Comparison of ENCODE assay signal across 8 cellular contexts in genomic region chrX:154428176-154429171, GRCh38. TPM values are rescaled to one million over a fixed set of nuclear protein-coding genes. Genes with fewer than 3 reads are reported as not detected.
DNase-seq lines count a peak whose midpoint lies in the region; ATAC-seq, FAIRE-seq and TF ChIP-seq lines count a peak whose summit lies in the region.

A gene with protein sequence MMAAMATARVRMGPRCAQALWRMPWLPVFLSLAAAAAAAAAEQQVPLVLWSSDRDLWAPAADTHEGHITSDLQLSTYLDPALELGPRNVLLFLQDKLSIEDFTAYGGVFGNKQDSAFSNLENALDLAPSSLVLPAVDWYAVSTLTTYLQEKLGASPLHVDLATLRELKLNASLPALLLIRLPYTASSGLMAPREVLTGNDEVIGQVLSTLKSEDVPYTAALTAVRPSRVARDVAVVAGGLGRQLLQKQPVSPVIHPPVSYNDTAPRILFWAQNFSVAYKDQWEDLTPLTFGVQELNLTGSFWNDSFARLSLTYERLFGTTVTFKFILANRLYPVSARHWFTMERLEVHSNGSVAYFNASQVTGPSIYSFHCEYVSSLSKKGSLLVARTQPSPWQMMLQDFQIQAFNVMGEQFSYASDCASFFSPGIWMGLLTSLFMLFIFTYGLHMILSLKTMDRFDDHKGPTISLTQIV (plus strand): TSS chrX:154428677. CDS start chrX:154428693, 16 bp downstream.

- H3K36me3 ChIP-seq in BE2C (0 out of 2 replicates have a peak, but pooled peaks cover 7% of the 10 kb centered on the region), left lung (peaks cover 0 to 18% of the 10 kb centered on the region in 2 donors)

- peak; percentile 94 for DNase-seq in BE2C
- peak; percentile 84 for DNase-seq in GM19239 (ENCODE audit: insufficient read length, low spot score)
- DNase-seq in NCI-H526 treated with DMSO at 0.1 percent for 48 hours (lab: John Stamatoyannopoulos, UW), result peak; percentile 97
- DNase-seq in activated CD4-positive, alpha-beta T cell treated with anti-CD3 and anti-CD28 coated beads, Interleukin-2, amount 50 U/mL, for 1 hour, result peak; percentile 81
- DNase-seq in dedifferentiated amniotic fluid mesenchymal stem cell (ENCODE audit: extremely low spot score), result peak; percentile 87
- DNase-seq in left lung, result peak; percentile 93 to 94
- DNase-seq in stimulated activated CD4-positive, alpha-beta T cell treated with anti-CD3 and anti-CD28 coated beads, Interleukin-2, amount 100 ng/mL, for 48 hours, result peak; percentile 77 to 80

- ATAC-seq in HG03457 (IDR thresholded peaks at IDR 0.05; ENCODE audit: unreplicated experiment), result peak; percentile 90
- ATAC-seq in left lung, result peak; percentile 97

- peak within 1 kb of the TSS; percentile 73 to 85 for H3K27ac ChIP-seq in left lung

- H3K9me3 ChIP-seq in BE2C (no peaks in the 10 kb centered on the region), left lung (no peaks in the 10 kb centered on the region)

- H3K4me3 ChIP-seq in BE2C (ENCODE audit: low read depth, low read length) (peak within 1 kb of the TSS; percentile 68), left lung (peak within 1 kb of the TSS; percentile 59 to 80)

- H3K27me3 ChIP-seq in BE2C (no peaks in the 10 kb centered on the region), left lung (no peaks in the 10 kb centered on the region)

- peak; percentile 97 for FAIRE-seq in GM19239 (lab: Jason Lieb, UNC)

- intact Hi-C loops in left lung (cut with DNase I), result no loop called here

- H3K4me1 ChIP-seq in BE2C (no peaks in the 10 kb centered on the region), left lung (peaks cover 0 to 39% of the 10 kb centered on the region in 2 donors)

- TF ChIP-seq CTCF in BE2C (IDR thresholded peaks at IDR 0.05; ENCODE audit: low read depth, low read length), result no peak
- TF ChIP-seq CTCF in left lung (IDR thresholded peaks at IDR 0.05), result no peak

RNA-seq across cellular contexts. Expression of the gene that starts here (rescaled TPM):
- 412 TPM for polyA plus RNA-seq in BE2C (2012; ENCODE audit: insufficient read depth, insufficient read length, low read depth)
- total RNA-seq in left lung, result 100 to 1,000 TPM; 139 to 168 TPM

Comparison
In these comparisons a context has a peak if more than half of its experiments do, and no peak if none do; other contexts are left out.
1. Peak in every context shown above with its lines: DNase-seq, ATAC-seq, H3K4me3 ChIP-seq and H3K27ac ChIP-seq.